17 cellular contexts compared by ENCODE assay signal in the genomic region with DNA sequence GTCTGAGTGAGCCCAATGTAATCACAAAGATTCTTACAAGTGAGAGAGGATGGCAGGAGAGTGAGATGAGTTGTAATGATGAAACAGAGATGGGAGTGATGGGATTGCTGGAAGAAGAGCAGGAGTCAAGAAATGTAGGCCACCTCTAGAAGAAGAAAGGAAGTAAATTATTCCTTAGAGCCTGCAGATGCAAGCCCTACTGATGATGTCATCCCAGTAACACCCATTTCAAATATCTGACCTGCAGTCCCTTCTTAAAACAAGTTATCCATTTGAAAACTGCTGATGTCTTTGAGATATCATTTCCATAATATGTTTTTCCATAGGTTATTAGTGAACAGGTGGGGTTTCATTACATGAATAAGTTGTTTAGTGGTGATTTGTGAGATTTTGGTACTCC.
DNase-seq lines count a peak whose midpoint lies in the region; ATAC-seq, FAIRE-seq and TF ChIP-seq lines count a peak whose summit lies in the region.
"Had no signal": no experiment of that assay in that cellular context is flagged by ENCODE, and none has a peak within 500 bp of the region (broad histone marks: within the 10 kb centered on the region; RNA-seq: fewer than 3 reads in every experiment).

No MANE protein-coding gene starts in this region.

- no peaks in the 10 kb centered on the region for H3K27me3 ChIP-seq in HepG2 (ENCODE audit: control insufficient read depth in 1 of 2, insufficient read depth in 2 of 2, low read length in 2 of 2)
- H3K27me3 ChIP-seq in right lobe of liver: no peaks in the 10 kb centered on the region
- no peaks in the 10 kb centered on the region for H3K27me3 ChIP-seq in bronchial epithelial cell (ENCODE audit: control insufficient read depth, insufficient read depth, low read length)
- no peaks in the 10 kb centered on the region for H3K27me3 ChIP-seq in esophagus muscularis mucosa
- H3K27me3 ChIP-seq: BLaER1 treated with 17β-estradiol and CSF1 and Interleukin-3, amounts not matched to agents 10 nM and 100 nM had no signal

- DNase-seq in HepG2 (ENCODE audit: low spot score) (no peak), right lobe of liver (no peak), bronchial epithelial cell (ENCODE audit: low read depth) (peak; percentile 10), foreskin fibroblast (no peak), esophagus muscularis mucosa (ENCODE audit: extremely low spot score) (no peak)
- DNase-seq: AML-193; Caco-2; CD4-positive, alpha-beta T cell; CD8-positive, alpha-beta T cell; DMS79 treated with DMSO at 0.1 percent for 48 hours; GF-D8 had no signal

- ATAC-seq in HepG2 (no peak), right lobe of liver (no peak)
- ATAC-seq: A549; CD8-positive, alpha-beta T cell had no signal

- H3K79me2 ChIP-seq in HepG2 (ENCODE audit: insufficient read depth, low read length): no peaks in the 10 kb centered on the region

- POLR2A ChIA-PET in HepG2 (lab: Yijun Ruan, JAX): no interaction called here

- H3K4me3 ChIP-seq in HepG2 (replicated peaks in 1 of 3; ENCODE audit: insufficient read depth in 1 of 3, low read depth in 2 of 3, low read length in 3 of 3) (no peak overlapping the region), right lobe of liver (no peak overlapping the region), bronchial epithelial cell (ENCODE audit: low read depth, low read length) (no peak overlapping the region), foreskin fibroblast (ENCODE audit: low read depth in 1 of 2, low read length in 2 of 2) (no peak overlapping the region), esophagus muscularis mucosa (no peak overlapping the region)
- H3K4me3 ChIP-seq: A549; BLaER1 treated with 17β-estradiol and CSF1 and Interleukin-3, amounts not matched to agents 10 nM and 100 nM had no signal

- no peak overlapping the region for H3K9ac ChIP-seq in HepG2 (ENCODE audit: insufficient read depth, low read depth, low read length)
- H3K9ac ChIP-seq: BLaER1 treated with 17β-estradiol and CSF1 and Interleukin-3, amounts not matched to agents 10 nM and 100 nM had no signal

- peaks cover 10% of the 10 kb centered on the region; the same call in 1 of the 2 replicates for H3K9me3 ChIP-seq in HepG2 (ENCODE audit: low read length)
- H3K9me3 ChIP-seq in right lobe of liver: no peaks in the 10 kb centered on the region
- peaks cover 0 to 5% (median 0%) of the 10 kb centered on the region in 4 donors for H3K9me3 ChIP-seq in esophagus muscularis mucosa
- H3K9me3 ChIP-seq: A549; BLaER1 treated with 17β-estradiol and CSF1 and Interleukin-3, amounts not matched to agents 10 nM and 100 nM; Caco-2 had no signal

- H3K4me2 ChIP-seq in HepG2 (ENCODE audit: low read depth, low read length): no peak overlapping the region
- H3K4me2 ChIP-seq: A549; BLaER1 treated with 17β-estradiol and CSF1 and Interleukin-3, amounts not matched to agents 10 nM and 100 nM had no signal

- no peaks in the 10 kb centered on the region for H3K36me3 ChIP-seq in HepG2 (replicated peaks in 1 of 2; ENCODE audit: control insufficient read depth in 1 of 2, insufficient read depth in 2 of 2, low read length in 2 of 2)
- H3K36me3 ChIP-seq in right lobe of liver: no peaks in the 10 kb centered on the region
- H3K36me3 ChIP-seq in bronchial epithelial cell (ENCODE audit: control insufficient read depth, insufficient read depth, low read length): no peaks in the 10 kb centered on the region
- no peaks in the 10 kb centered on the region for H3K36me3 ChIP-seq in esophagus muscularis mucosa
- H3K36me3 ChIP-seq: BLaER1 treated with 17β-estradiol and CSF1 and Interleukin-3, amounts not matched to agents 10 nM and 100 nM had no signal

- H3K27ac ChIP-seq in HepG2 (ENCODE audit: extremely low read length, insufficient read depth, low read length) (no peak overlapping the region), right lobe of liver (no peak overlapping the region), esophagus muscularis mucosa (replicated peaks in 1 of 4) (no peak overlapping the region)
- H3K27ac ChIP-seq: 22Rv1; A549; BLaER1 treated with 17β-estradiol and CSF1 and Interleukin-3, amounts not matched to agents 10 nM and 100 nM; C4-2B had no signal

- no TSS peak for BruUV-seq in HepG2 (replicated peaks; lab: Mats Ljungman, UMichigan)

- no peak overlapping the region for H2AFZ ChIP-seq in HepG2 (ENCODE audit: low read length)

- intact Hi-C loops in HepG2 (cut with micrococcal nuclease; ENCODE audit: unreplicated experiment): no loop called here
- intact Hi-C loops in right lobe of liver (cut with DNase I): no loop called here
- intact Hi-C loops in esophagus muscularis mucosa (cut with DNase I): no loop called here

- TF ChIP-seq EP300 in HepG2 (IDR thresholded peaks at IDR 0.05; ENCODE audit: low read depth in 2 of 2, low read length in 2 of 2): no peak
- no peak for TF ChIP-seq EP300 in HepG2 (CRISPR knock-in tag; IDR thresholded peaks at IDR 0.05; ENCODE audit: borderline replicate concordance)
- no peak for TF ChIP-seq EP300 in esophagus muscularis mucosa (IDR thresholded peaks at IDR 0.05)

- TF ChIP-seq RAD21 in HepG2 (CRISPR knock-in tag; IDR thresholded peaks at IDR 0.05): no peak

- H3K4me1 ChIP-seq in HepG2 (ENCODE audit: insufficient read depth, low read length) (no peaks in the 10 kb centered on the region), right lobe of liver (no peaks in the 10 kb centered on the region), esophagus muscularis mucosa (no peaks in the 10 kb centered on the region)
- H3K4me1 ChIP-seq: A549; BLaER1 treated with 17β-estradiol and CSF1 and Interleukin-3, amounts not matched to agents 10 nM and 100 nM; Caco-2 had no signal

- FAIRE-seq in HepG2 (lab: Jason Lieb, UNC) (no peak), bronchial epithelial cell (lab: Jason Lieb, UNC) (no peak)
- FAIRE-seq: A549, GM12891, GM19239 had no signal

- CTCF ChIA-PET in HepG2 (lab: Yijun Ruan, JAX; ENCODE audit: low intra/inter-chr PET ratio, low total read pairs): no interaction called here

- H4K20me1 ChIP-seq in HepG2 (ENCODE audit: insufficient read depth, low read length): no peaks in the 10 kb centered on the region
- H4K20me1 ChIP-seq: BLaER1 treated with 17β-estradiol and CSF1 and Interleukin-3, amounts not matched to agents 10 nM and 100 nM had no signal

- in situ Hi-C loops in HepG2 (cut with HindIII; ENCODE audit: extremely low pct_ligation_motif_present, low pct_unique_long_range_greater_than_20kb): no loop called here

- TF ChIP-seq CTCF in HepG2 (CRISPR knock-in tag; IDR thresholded peaks at IDR 0.05) (no peak), right lobe of liver (IDR thresholded peaks at IDR 0.05) (no peak), bronchial epithelial cell (IDR thresholded peaks at IDR 0.05; ENCODE audit: insufficient read depth, low read length, severe bottlenecking) (no peak), foreskin fibroblast (IDR thresholded peaks at IDR 0.05; ENCODE audit: low read depth, low read length) (no peak), esophagus muscularis mucosa (IDR thresholded peaks at IDR 0.05) (no peak)

- TF ChIP-seq POLR2A in HepG2 (IDR thresholded peaks at IDR 0.05; ENCODE audit: insufficient read depth in 1 of 2, low read depth in 2 of 2, low read length in 2 of 2) (no peak), right lobe of liver (IDR thresholded peaks at IDR 0.05) (no peak), esophagus muscularis mucosa (IDR thresholded peaks at IDR 0.05; ENCODE audit: low read depth) (no peak)

TF ChIP-seq in HepG2, 621 proteins besides CTCF, POLR2A, EP300 and RAD21:
- TF ChIP-seq ATF7 (IDR thresholded peaks at IDR 0.05): peak; percentile 90
- TF ChIP-seq ATF7 (CRISPR knock-in tag; IDR thresholded peaks at IDR 0.05): no peak
- TF ChIP-seq ZNF350 (CRISPR knock-in tag; IDR thresholded peaks at IDR 0.05; ENCODE audit: borderline replicate concordance, low read depth): no peak
